Comparison of ENCODE assay signal across 16 cellular contexts in the genomic region with DNA sequence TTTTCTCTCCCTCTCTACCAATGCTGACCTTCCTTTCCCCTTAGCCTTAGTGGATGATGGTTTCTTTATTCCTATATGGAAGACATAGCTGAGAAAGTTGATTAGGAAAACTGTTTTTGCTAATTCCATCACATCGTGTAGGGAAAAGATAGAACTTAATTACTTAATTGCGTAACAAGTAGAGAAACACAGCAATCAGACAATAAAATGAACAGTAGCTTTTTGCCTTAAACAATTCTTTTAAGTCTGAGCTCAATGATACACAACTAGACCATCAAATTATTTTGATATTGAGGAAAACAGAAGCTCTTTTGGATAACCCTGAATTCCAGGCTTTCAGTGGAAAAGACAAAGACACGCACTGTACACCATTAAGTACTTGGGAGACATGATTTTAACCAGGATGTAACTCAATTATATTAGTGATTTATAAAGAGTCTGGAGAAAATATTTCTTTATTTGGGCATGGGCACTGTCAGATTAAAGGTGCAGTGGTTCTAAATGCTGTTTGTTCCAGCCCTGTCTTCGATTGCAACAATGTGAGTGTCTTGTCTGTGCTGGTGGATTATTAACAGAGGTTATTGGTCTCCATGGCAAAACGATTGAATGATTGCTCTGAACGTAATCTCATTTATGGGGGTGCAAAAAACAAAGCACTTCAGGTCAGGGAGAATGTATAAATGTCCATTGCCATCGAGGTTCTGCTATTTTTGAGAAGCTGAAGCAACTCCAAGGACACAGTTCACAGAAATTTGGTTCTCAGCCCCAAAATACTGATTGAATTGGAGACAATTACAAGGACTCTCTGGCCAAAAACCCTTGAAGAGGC. TPM values are rescaled to one million over a fixed set of nuclear protein-coding genes. Genes with fewer than 3 reads are reported as not detected.
A peak's percentile ranks its signal among the peaks of the same experiment; 100 is the strongest.
DNase-seq lines count a peak whose midpoint lies in the region; TF ChIP-seq lines count a peak whose summit lies in the region.
"Had no signal": no experiment of that assay in that cellular context is flagged by ENCODE, and none has a peak within 500 bp of the region (broad histone marks: within the 10 kb centered on the region; RNA-seq: fewer than 3 reads in every experiment).

Gene TM4SF4 (plus strand): TSS at position 707 of the 829 bp plus-strand sequence. CDS start 181 bp downstream, outside the sequence.

- H3K27ac ChIP-seq in esophagus (ENCODE audit: low read depth in 2 of 2, low read length in 1 of 2): peak within 1 kb of the TSS; percentile 84 to 94
- H3K27ac ChIP-seq in neural progenitor cell: no peak within 1 kb of the TSS
- H3K27ac ChIP-seq: right atrium auricular region had no signal

- H2AFZ ChIP-seq in neural progenitor cell (replicated peaks): no peak within 1 kb of the TSS

- H3K27me3 ChIP-seq in esophagus (ENCODE audit: control insufficient read depth in 1 of 2, insufficient read depth in 2 of 2, low read length in 2 of 2): no peaks in the 10 kb centered on the region
- no peaks in the 10 kb centered on the region for H3K27me3 ChIP-seq in neural progenitor cell
- H3K27me3 ChIP-seq: right atrium auricular region had no signal

- H3K4me1 ChIP-seq in esophagus (ENCODE audit: control insufficient read depth in 2 of 2, insufficient read depth in 2 of 2, low read length in 1 of 2) (peaks cover 0 to 4% of the 10 kb centered on the region in 2 donors), neural progenitor cell (no peaks in the 10 kb centered on the region)

- H3K27me3 Mint-ChIP-seq in neural progenitor cell (ENCODE audit: insufficient read depth, low read depth): no peaks in the 10 kb centered on the region

- no peaks in the 10 kb centered on the region for H3K9me3 Mint-ChIP-seq in neural progenitor cell
- H3K9me3 Mint-ChIP-seq: H9 had no signal

- H3K4me2 ChIP-seq in neural progenitor cell: no peak within 1 kb of the TSS

- no peak within 1 kb of the TSS for H3K4me3 Mint-ChIP-seq in neural progenitor cell
- H3K4me3 Mint-ChIP-seq: H9 had no signal

- TF ChIP-seq CTCF in neural progenitor cell (IDR thresholded peaks at IDR 0.05): no peak

- H3F3A ChIP-seq in neural progenitor cell (ENCODE audit: low read depth): no peaks in the 10 kb centered on the region

- no peaks in the 10 kb centered on the region for H3K36me3 Mint-ChIP-seq in neural progenitor cell

- H3K4me1 Mint-ChIP-seq in neural progenitor cell: peaks cover 5% of the 10 kb centered on the region

- H3K9ac ChIP-seq in neural progenitor cell: no peak within 1 kb of the TSS

- peak within 1 kb of the TSS; percentile 57 for H3K27ac Mint-ChIP-seq in neural progenitor cell

- DNase-seq in DMS53 (lab: John Stamatoyannopoulos, UW): peak; percentile 4
- DNase-seq in DMS53 treated with DMSO at 0.1 percent for 48 hours (lab: John Stamatoyannopoulos, UW; ENCODE audit: unreplicated experiment): no peak
- DNase-seq in neural progenitor cell (ENCODE audit: low spot score): no peak
- DNase-seq in activated CD4-positive, alpha-beta T cell treated with anti-CD3 and anti-CD28 coated beads, Interleukin-2, amount 50 U/mL, for 48 hours: no peak
- no peak for DNase-seq in NCI-H82 (lab: John Stamatoyannopoulos, UW)
- DNase-seq in medulla oblongata (ENCODE audit: extremely low spot score): no peak
- DNase-seq in RPMI8226: no peak
- DNase-seq: 8988T, activated gamma-delta T cell treated with Interleukin-2 at 50 U/mL for 16 hours, H9, NCI-H1092 treated with DMSO at 0.1 percent for 48 hours, NCI-H345 had no signal

- WGBS in esophagus, 2 donors: 60 to 71% methylated on average over 7 of the region's 7 CpGs

- no peaks in the 10 kb centered on the region for H3K79me2 ChIP-seq in neural progenitor cell (ENCODE audit: low read depth)

- H4K20me1 ChIP-seq in neural progenitor cell (ENCODE audit: low read depth): no peaks in the 10 kb centered on the region

- no peaks in the 10 kb centered on the region for H3K9me3 ChIP-seq in esophagus (ENCODE audit: control insufficient read depth in 2 of 2, insufficient read depth in 1 of 2, low read depth in 1 of 2, low read length in 1 of 2)
- H3K9me3 ChIP-seq in neural progenitor cell (ENCODE audit: low read depth): no peaks in the 10 kb centered on the region
- H3K9me3 ChIP-seq: right atrium auricular region had no signal

- no peak within 1 kb of the TSS for H3K4me3 ChIP-seq in esophagus (ENCODE audit: low read depth in 1 of 2, low read length in 2 of 2)
- H3K4me3 ChIP-seq in neural progenitor cell: no peak within 1 kb of the TSS
- H3K4me3 ChIP-seq: right atrium auricular region had no signal

- H3K36me3 ChIP-seq in esophagus (ENCODE audit: control insufficient read depth in 2 of 2, insufficient read depth in 2 of 2, low read length in 1 of 2) (no peaks in the 10 kb centered on the region), neural progenitor cell (no peaks in the 10 kb centered on the region)
- H3K36me3 ChIP-seq: right atrium auricular region had no signal

RNA-seq across cellular contexts. Expression of gene TM4SF4, which starts in this region (rescaled TPM):
- polyA plus RNA-seq in esophagus: under 1 TPM; 0.02 to 0.12 TPM
- 0.15 TPM in 1 of 2 replicates, not detected in the other for total RNA-seq in neural progenitor cell (ENCODE audit: low replicate concordance)
- total RNA-seq: endothelial cell of umbilical vein; H9; right atrium auricular region; T-helper 2 cell treated with Interferon-gamma antibody and Interleukin-4, amounts not matched to agents 100 ng/mL and 5 ng/mL, for 36 hours had no signal
- polyA plus RNA-seq: endothelial cell of umbilical vein had no signal
